Comparison of ENCODE assay signal across 10 cellular contexts in the genomic region with DNA sequence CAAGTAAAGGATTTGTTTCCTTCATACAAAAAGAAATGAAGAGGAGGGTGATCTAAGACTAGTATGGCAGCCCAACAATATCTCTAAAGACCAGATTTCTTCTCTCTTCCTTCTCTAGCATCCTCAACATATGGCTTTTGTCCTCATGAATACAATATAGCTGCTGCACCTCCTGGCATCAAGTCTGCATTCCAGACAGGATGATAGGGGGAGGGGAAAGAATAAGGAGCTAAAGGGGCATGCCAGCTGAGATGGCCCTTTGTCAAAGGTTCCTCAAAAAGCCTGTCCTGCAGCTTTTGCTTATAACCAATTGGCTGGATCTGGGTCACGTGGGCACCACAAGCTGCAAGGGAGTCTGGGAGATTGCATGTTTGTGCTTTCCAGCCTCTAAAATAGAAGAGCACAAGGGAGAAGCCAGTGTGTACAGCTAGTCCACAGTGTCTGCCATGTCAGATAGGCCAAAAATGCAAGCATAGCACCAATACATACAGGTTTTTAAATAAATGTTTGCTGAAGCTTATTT.
"Had no signal": no experiment of that assay in that cellular context is flagged by ENCODE, and none has a peak within 500 bp of the region (broad histone marks: within the 10 kb centered on the region; RNA-seq: fewer than 3 reads in every experiment).

No MANE protein-coding gene starts in this region.

- DNase-seq: GM23248, GOT3, H7, H9, HCEC 1CT, HFFc6 had no signal

- H3K4me3 ChIP-seq: GM23248, GM23338, HAP-1 had no signal

- H3K9me3 Mint-ChIP-seq: HFFc6 had no signal

- H3K27ac ChIP-seq: GM23248 had no signal

- H3K4me3 Mint-ChIP-seq: GM23338, H9, HFFc6 had no signal

- H3K9me3 ChIP-seq: HAP-1 had no signal

- H3K4me2 ChIP-seq: GM23338 had no signal

- H3K27ac Mint-ChIP-seq: GM23338, H9, HFFc6 had no signal

- H2AFZ ChIP-seq: GM23248, GM23338 had no signal

- H3K36me3 ChIP-seq: HAP-1 had no signal

- FAIRE-seq: H54 had no signal

- H3K9ac ChIP-seq: GM23248 had no signal

- ATAC-seq: GM23338, HCT116 had no signal
